ENCODE assay signal across 1 cellular context in the genomic region with DNA sequence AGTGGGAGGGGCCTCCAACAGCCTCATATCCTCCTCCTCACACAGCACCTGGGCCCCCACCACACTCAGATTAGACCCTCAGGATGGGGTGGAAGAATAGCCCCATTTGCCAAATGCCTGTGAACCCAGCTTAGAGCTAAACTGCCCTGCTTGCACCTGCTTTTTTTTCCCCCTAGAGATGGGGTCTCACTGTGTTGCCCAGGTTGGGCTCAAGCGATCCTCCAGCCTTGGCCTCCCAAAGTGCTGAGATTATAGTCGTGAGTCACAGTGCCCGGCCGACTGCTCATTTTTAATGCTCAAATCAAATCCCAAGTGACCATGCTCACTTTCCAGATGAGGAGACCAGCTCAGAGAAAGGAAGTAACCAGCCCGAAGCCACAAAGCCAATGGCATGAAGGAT.
A peak's percentile ranks its signal among the peaks of the same experiment; 100 is the strongest.
TF ChIP-seq lines count a peak whose summit lies in the region.

No MANE protein-coding gene starts in this region.

TF ChIP-seq in WTC11, 78 proteins besides CTCF, POLR2A, EP300 and RAD21:
- TF ChIP-seq, protein P1, sequence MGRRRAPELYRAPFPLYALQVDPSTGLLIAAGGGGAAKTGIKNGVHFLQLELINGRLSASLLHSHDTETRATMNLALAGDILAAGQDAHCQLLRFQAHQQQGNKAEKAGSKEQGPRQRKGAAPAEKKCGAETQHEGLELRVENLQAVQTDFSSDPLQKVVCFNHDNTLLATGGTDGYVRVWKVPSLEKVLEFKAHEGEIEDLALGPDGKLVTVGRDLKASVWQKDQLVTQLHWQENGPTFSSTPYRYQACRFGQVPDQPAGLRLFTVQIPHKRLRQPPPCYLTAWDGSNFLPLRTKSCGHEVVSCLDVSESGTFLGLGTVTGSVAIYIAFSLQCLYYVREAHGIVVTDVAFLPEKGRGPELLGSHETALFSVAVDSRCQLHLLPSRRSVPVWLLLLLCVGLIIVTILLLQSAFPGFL (CRISPR knock-in tag; IDR thresholded peaks at IDR 0.05; ENCODE audit: borderline replicate concordance), result no peak
- TF ChIP-seq, protein P2, sequence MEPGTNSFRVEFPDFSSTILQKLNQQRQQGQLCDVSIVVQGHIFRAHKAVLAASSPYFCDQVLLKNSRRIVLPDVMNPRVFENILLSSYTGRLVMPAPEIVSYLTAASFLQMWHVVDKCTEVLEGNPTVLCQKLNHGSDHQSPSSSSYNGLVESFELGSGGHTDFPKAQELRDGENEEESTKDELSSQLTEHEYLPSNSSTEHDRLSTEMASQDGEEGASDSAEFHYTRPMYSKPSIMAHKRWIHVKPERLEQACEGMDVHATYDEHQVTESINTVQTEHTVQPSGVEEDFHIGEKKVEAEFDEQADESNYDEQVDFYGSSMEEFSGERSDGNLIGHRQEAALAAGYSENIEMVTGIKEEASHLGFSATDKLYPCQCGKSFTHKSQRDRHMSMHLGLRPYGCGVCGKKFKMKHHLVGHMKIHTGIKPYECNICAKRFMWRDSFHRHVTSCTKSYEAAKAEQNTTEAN (CRISPR knock-in tag; IDR thresholded peaks at IDR 0.05), result no peak
- TF ChIP-seq MYBL2 (CRISPR knock-in tag; IDR thresholded peaks at IDR 0.05), result no peak
- peak; percentile 88 for TF ChIP-seq ZNF121 (CRISPR knock-in tag; IDR thresholded peaks at IDR 0.05)
